In the genomic region with DNA sequence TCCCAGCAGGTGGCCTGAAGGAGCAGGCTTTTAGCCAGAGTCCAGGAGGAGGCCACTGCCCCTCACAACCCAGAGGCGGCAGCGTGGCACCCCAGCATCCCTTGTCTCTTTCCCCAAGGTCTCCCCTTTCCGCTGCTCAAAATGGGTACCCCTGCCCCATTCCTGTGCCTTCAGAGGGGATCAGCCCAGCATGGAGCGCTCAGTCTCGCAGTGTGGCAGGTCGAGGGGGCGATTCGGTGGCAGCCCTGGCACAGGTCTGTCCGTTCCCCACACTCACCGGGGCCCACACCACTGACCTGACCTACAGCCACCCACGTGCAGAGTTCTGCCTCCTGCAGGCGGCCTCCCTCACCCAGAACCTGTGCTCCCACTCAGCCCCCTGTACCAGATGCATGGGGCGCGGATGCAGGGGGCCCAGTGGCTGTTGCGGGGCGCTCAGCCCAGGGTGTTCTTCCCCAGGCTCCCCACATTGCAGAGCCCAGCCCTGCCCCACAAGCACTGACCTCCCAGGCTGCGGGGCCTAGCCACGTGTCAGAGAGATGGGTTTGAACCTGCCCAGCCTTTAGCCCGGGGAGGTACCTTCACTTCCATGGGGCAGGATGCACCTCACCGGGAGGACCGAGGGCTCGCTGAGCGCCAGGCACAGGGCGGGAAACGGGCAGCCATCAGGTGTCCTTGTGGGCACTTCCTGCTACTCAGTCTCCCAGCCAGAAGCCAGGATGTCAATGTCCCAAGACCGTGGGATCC, we compare ENCODE assay signal across 8 cellular contexts. TPM values are rescaled to one million over a fixed set of nuclear protein-coding genes. Genes with fewer than 3 reads are reported as not detected.
A peak's percentile ranks its signal among the peaks of the same experiment; 100 is the strongest.
DNase-seq lines count a peak whose midpoint lies in the region; ATAC-seq and TF ChIP-seq lines count a peak whose summit lies in the region.

No MANE protein-coding gene starts in this region.

- no peak for ATAC-seq in gastrocnemius medialis
- no peak for ATAC-seq in GM21723 (IDR thresholded peaks at IDR 0.05; ENCODE audit: unreplicated experiment)
- ATAC-seq in HG03108 (IDR thresholded peaks at IDR 0.05; ENCODE audit: unreplicated experiment): no peak

- H3K27ac ChIP-seq in SJSA1 (peak overlapping the region; percentile 68), gastrocnemius medialis (peak overlapping the region in 3 of 4 donors; percentile 10 to 41 (median 29))

- peaks cover 96% of the 10 kb centered on the region for H3K36me3 ChIP-seq in SJSA1
- H3K36me3 ChIP-seq in gastrocnemius medialis: no peaks in the 10 kb centered on the region

- TF ChIP-seq POLR2A in gastrocnemius medialis (IDR thresholded peaks at IDR 0.05): no peak

- DNase-seq in GM10266 (ENCODE audit: extremely low spot score): peak; percentile 18
- peak in 1 of 2 experiments; percentile 59 for DNase-seq in SJSA1 (ENCODE audit: low read depth in 1 of 2, low spot score in 2 of 2)
- peak in 1 of 2 donors; percentile 62 for DNase-seq in foreskin fibroblast
- DNase-seq in gastrocnemius medialis: no peak
- no peak for DNase-seq in NAMALWA (ENCODE audit: low spot score)
- no peak for DNase-seq in NCI-H69 (lab: John Stamatoyannopoulos, UW)

- H3K4me3 ChIP-seq in SJSA1 (no peak overlapping the region), foreskin fibroblast (ENCODE audit: low read depth in 1 of 2, low read length in 2 of 2) (no peak overlapping the region), gastrocnemius medialis (no peak overlapping the region)

- H3K9me3 ChIP-seq in SJSA1 (replicated peaks) (no peaks in the 10 kb centered on the region), gastrocnemius medialis (no peaks in the 10 kb centered on the region)

- H3K27me3 ChIP-seq in SJSA1 (replicated peaks) (no peaks in the 10 kb centered on the region), gastrocnemius medialis (no peaks in the 10 kb centered on the region)

- in situ Hi-C loops in gastrocnemius medialis (cut with MboI; ENCODE audit: low sequenced_read_pairs in 4 of 4): no loop called here

- intact Hi-C loops in gastrocnemius medialis (cut with DNase I; ENCODE audit: low total_unique reads): loop anchor here (5.0 kb wide), 1 partner anchor 39 kb away; the partner anchor contains the start of gene DSTN

- TF ChIP-seq CTCF in GM10266 (IDR thresholded peaks at IDR 0.05; ENCODE audit: control insufficient read depth, insufficient read depth, low read depth, missing control alignments) (no peak), foreskin fibroblast (IDR thresholded peaks at IDR 0.05; ENCODE audit: low read depth, low read length) (peak; percentile 25), gastrocnemius medialis (IDR thresholded peaks at IDR 0.05 in 4 of 5, conservative IDR thresholded peaks at IDR 0.05 in 1 of 5) (peak in 1 of 5 experiments; percentile 24)

- H3K4me1 ChIP-seq in SJSA1 (replicated peaks) (peaks cover 22% of the 10 kb centered on the region), gastrocnemius medialis (peaks cover 0 to 7% of the 10 kb centered on the region in 2 donors)

RNA-seq across cellular contexts. Expression of gene DSTN, which starts 41.8 kb away (rescaled TPM):
- total RNA-seq in SJSA1 (2014; rRNA removed; shearing (Covaris generic)): 480 and 557 TPM in 2 replicates
- 100 to 1,000 TPM in 1 of 4 donors, 10 to 100 TPM in 3; 79.2 to 128 (median 88.5) TPM for total RNA-seq in gastrocnemius medialis
